8 cellular contexts compared by ENCODE assay signal in genomic region chr2:135876770-135877169, GRCh38. TPM values are rescaled to one million over a fixed set of nuclear protein-coding genes. Genes with fewer than 3 reads are reported as not detected.
DNase-seq lines count a peak whose midpoint lies in the region; ATAC-seq, FAIRE-seq and TF ChIP-seq lines count a peak whose summit lies in the region.
"Not testable (repeated sequence)": the region's sequence is repeated elsewhere in the genome, so short reads cannot be mapped to it uniquely, and the experiment has no call there.

No MANE protein-coding gene starts in this region.

- peaks cover 44% of the 10 kb centered on the region for H3K4me1 Mint-ChIP-seq in CD4-positive, alpha-beta T cell (ENCODE audit: low read depth)
- H3K4me1 Mint-ChIP-seq in T-helper 1 cell treated with Interleukin-12 subunit alpha and Interleukin-12 subunit beta and Interleukin-4 antibody, amounts not matched to agents 30 μg/mL and 1 μg/mL, for 36 hours (ENCODE audit: low read depth): peaks cover 28% of the 10 kb centered on the region
- H3K4me1 Mint-ChIP-seq in activated naive CD8-positive, alpha-beta T cell treated with anti-CD3 and anti-CD28 coated beads, Interleukin-2, amount 50 U/mL, for 24 hours: peaks cover 43% of the 10 kb centered on the region

- H3K79me2 ChIP-seq in HepG2 (ENCODE audit: insufficient read depth, low read length): not testable (repeated sequence)

- intact Hi-C loops in CD4-positive, alpha-beta T cell (cut with DNase I, micrococcal nuclease): loop anchor here (1.0 to 10.0 kb wide), 5 partner anchors 111 to 822 kb away; partner anchors contain the start of genes DARS1 (in 1 of the 2), R3HDM1 (in 1 of the 2), RAB3GAP1 (in 1 of the 2) and UBXN4 (in 1 of the 2)
- intact Hi-C loops in HepG2 (cut with micrococcal nuclease; ENCODE audit: unreplicated experiment): not testable (repeated sequence)
- intact Hi-C loops in ovary (cut with DNase I): loop anchor here in 2 of 4 donors (10.0 kb wide), 2 partner anchors 108 to 862 kb away; partner anchors contain the start of gene DARS1 (in 1 of the 2)

- not testable (repeated sequence) for ATAC-seq in CD4-positive, alpha-beta T cell (ENCODE audit: poor library complexity); activated naive CD8-positive, alpha-beta T cell treated with anti-CD3 and anti-CD28 coated beads, Interleukin-2, amount 50 U/mL, for 24 hours; HepG2

- peaks cover 24% of the 10 kb centered on the region for H3K36me3 ChIP-seq in HUES6 (ENCODE audit: control insufficient read depth, insufficient read depth, low read length)
- H3K36me3 ChIP-seq in HepG2 (replicated peaks in 1 of 2; ENCODE audit: control insufficient read depth in 1 of 2, insufficient read depth in 2 of 2, low read length in 2 of 2); ovary; tibial nerve: not testable (repeated sequence)

- FAIRE-seq in HepG2 (lab: Jason Lieb, UNC): not testable (repeated sequence)

- H3K4me1 ChIP-seq in HUES6 (ENCODE audit: control insufficient read depth, insufficient read depth, low read length) (peaks cover 15% of the 10 kb centered on the region), HepG2 (ENCODE audit: insufficient read depth, low read length) (peaks cover 18% of the 10 kb centered on the region; the same call in 1 of the 2 replicates), tibial nerve (peaks cover 0 to 25% (median 11%) of the 10 kb centered on the region in 4 donors)
- not testable (repeated sequence) for H3K4me1 ChIP-seq in ovary (ENCODE audit: insufficient read depth)

- peak overlapping the region; percentile 90 for H3K4me3 Mint-ChIP-seq in CD4-positive, alpha-beta T cell
- peak overlapping the region; percentile 84 for H3K4me3 Mint-ChIP-seq in T-helper 1 cell treated with Interleukin-12 subunit alpha and Interleukin-12 subunit beta and Interleukin-4 antibody, amounts not matched to agents 30 μg/mL and 1 μg/mL, for 36 hours
- H3K4me3 Mint-ChIP-seq in activated naive CD8-positive, alpha-beta T cell treated with anti-CD3 and anti-CD28 coated beads, Interleukin-2, amount 50 U/mL, for 24 hours: peak overlapping the region; percentile 94

- H3K36me3 Mint-ChIP-seq in CD4-positive, alpha-beta T cell (ENCODE audit: low read depth): peaks cover 27% of the 10 kb centered on the region
- H3K36me3 Mint-ChIP-seq in T-helper 1 cell treated with Interleukin-12 subunit alpha and Interleukin-12 subunit beta and Interleukin-4 antibody, amounts not matched to agents 30 μg/mL and 1 μg/mL, for 36 hours (ENCODE audit: low read depth): peaks cover 17% of the 10 kb centered on the region
- peaks cover 40% of the 10 kb centered on the region for H3K36me3 Mint-ChIP-seq in activated naive CD8-positive, alpha-beta T cell treated with anti-CD3 and anti-CD28 coated beads, Interleukin-2, amount 50 U/mL, for 24 hours (ENCODE audit: low read depth)

- peak overlapping the region; percentile 21 for H3K4me2 ChIP-seq in HepG2 (ENCODE audit: low read depth, low read length)

- not testable (repeated sequence) for H2AFZ ChIP-seq in HepG2 (ENCODE audit: low read length)

- not testable (repeated sequence) for H4K20me1 ChIP-seq in HepG2 (ENCODE audit: insufficient read depth, low read length)

- not testable (repeated sequence) for H3K9ac ChIP-seq in HUES6 (ENCODE audit: low read length); HepG2 (ENCODE audit: insufficient read depth, low read depth, low read length)

- in situ Hi-C loops in HepG2 (cut with HindIII; ENCODE audit: extremely low pct_ligation_motif_present, low pct_unique_long_range_greater_than_20kb): not testable (repeated sequence)

- WGBS in HepG2 (ENCODE audit: low lambda C conversion rate): 77% methylated on average over 15 of the region's 15 CpGs
- 84 to 87% (median 84%) methylated on average over 15 of the region's 15 CpGs for WGBS in ovary, 3 donors
- WGBS in tibial nerve, 2 donors: 85 to 88% methylated on average over 15 of the region's 15 CpGs

- TF ChIP-seq CTCF in CD4-positive, alpha-beta T cell (IDR thresholded peaks at IDR 0.05); epithelial cell of proximal tubule (conservative IDR thresholded peaks at IDR 0.05; ENCODE audit: low read depth, low read length); HepG2 (CRISPR knock-in tag; IDR thresholded peaks at IDR 0.05); ovary (IDR thresholded peaks at IDR 0.05); tibial nerve (IDR thresholded peaks at IDR 0.05): not testable (repeated sequence)

- H3K27me3 ChIP-seq in CD4-positive, alpha-beta T cell (ENCODE audit: control insufficient read depth, insufficient read depth, low read length); HUES6 (ENCODE audit: control insufficient read depth, insufficient read depth, low read length); HepG2 (ENCODE audit: control insufficient read depth in 1 of 2, insufficient read depth in 2 of 2, low read length in 2 of 2); ovary; tibial nerve: not testable (repeated sequence)

- CTCF ChIA-PET in CD4-positive, alpha-beta T cell (lab: Charles Lee); HepG2 (lab: Yijun Ruan, JAX; ENCODE audit: low intra/inter-chr PET ratio, low total read pairs): not testable (repeated sequence)

- not testable (repeated sequence) for DNase-seq in CD4-positive, alpha-beta T cell; activated naive CD8-positive, alpha-beta T cell treated with anti-CD3 and anti-CD28 coated beads, Interleukin-2, amount 50 U/mL, for 24 hours; epithelial cell of proximal tubule (ENCODE audit: low read depth); HepG2 (ENCODE audit: low spot score); tibial nerve (ENCODE audit: low spot score in 2 of 2)
- peak in 3 of 5 donors; percentile 36 to 45 (median 37) for DNase-seq in ovary

- H3K9me3 Mint-ChIP-seq in CD4-positive, alpha-beta T cell; T-helper 1 cell treated with Interleukin-12 subunit alpha and Interleukin-12 subunit beta and Interleukin-4 antibody, amounts not matched to agents 30 μg/mL and 1 μg/mL, for 36 hours; activated naive CD8-positive, alpha-beta T cell treated with anti-CD3 and anti-CD28 coated beads, Interleukin-2, amount 50 U/mL, for 24 hours: not testable (repeated sequence)

- POLR2A ChIA-PET in CD4-positive, alpha-beta T cell (lab: Charles Lee): interaction anchor here (0.7 to 2.3 kb wide), 13 partner anchors 10 to 959 kb away, joined by 3 to 11 read pairs (median 4); partner anchors contain the start of genes CCNT2, DARS1, R3HDM1 and UBXN4
- POLR2A ChIA-PET in HepG2 (lab: Yijun Ruan, JAX): not testable (repeated sequence)

- TF ChIP-seq EP300 in HepG2 (IDR thresholded peaks at IDR 0.05; ENCODE audit: low read depth in 2 of 2, low read length in 2 of 2); HepG2 (CRISPR knock-in tag; IDR thresholded peaks at IDR 0.05; ENCODE audit: borderline replicate concordance); ovary (IDR thresholded peaks at IDR 0.05); tibial nerve (IDR thresholded peaks at IDR 0.05): not testable (repeated sequence)

- BruUV-seq in HepG2 (replicated peaks; lab: Mats Ljungman, UMichigan): not testable (repeated sequence)

- TF ChIP-seq POLR2A in HepG2 (IDR thresholded peaks at IDR 0.05; ENCODE audit: insufficient read depth in 1 of 2, low read depth in 2 of 2, low read length in 2 of 2); ovary (IDR thresholded peaks at IDR 0.05); tibial nerve (IDR thresholded peaks at IDR 0.05): not testable (repeated sequence)

- not testable (repeated sequence) for TF ChIP-seq RAD21 in HepG2 (CRISPR knock-in tag; IDR thresholded peaks at IDR 0.05)

- not testable (repeated sequence) for H3K27me3 Mint-ChIP-seq in CD4-positive, alpha-beta T cell; T-helper 1 cell treated with Interleukin-12 subunit alpha and Interleukin-12 subunit beta and Interleukin-4 antibody, amounts not matched to agents 30 μg/mL and 1 μg/mL, for 36 hours (ENCODE audit: low read depth); activated naive CD8-positive, alpha-beta T cell treated with anti-CD3 and anti-CD28 coated beads, Interleukin-2, amount 50 U/mL, for 24 hours

- H3K9me3 ChIP-seq in CD4-positive, alpha-beta T cell (ENCODE audit: control insufficient read depth, low read length); HUES6 (ENCODE audit: control insufficient read depth, insufficient read depth, low read depth, low read length); HepG2 (ENCODE audit: low read length); ovary; tibial nerve: not testable (repeated sequence)

- H3K4me3 ChIP-seq in HUES6 (ENCODE audit: low read depth, low read length) (peak overlapping the region; percentile 93), epithelial cell of proximal tubule (ENCODE audit: low read depth, low read length) (peak overlapping the region; percentile 82), HepG2 (replicated peaks in 1 of 3; ENCODE audit: insufficient read depth in 1 of 3, low read depth in 2 of 3, low read length in 3 of 3) (peak overlapping the region in 1 of 3 experiments; percentile 3; a peak in 1 of 6 replicates), ovary (peak overlapping the region; percentile 89), tibial nerve (peak overlapping the region in 3 of 4 donors; percentile 89 to 95 (median 94))

- not testable (repeated sequence) for H3K27ac ChIP-seq in CD4-positive, alpha-beta T cell (ENCODE audit: low read depth, low read length); HUES6 (ENCODE audit: low read depth, low read length); HepG2 (ENCODE audit: extremely low read length, insufficient read depth, low read length); ovary
- H3K27ac ChIP-seq in tibial nerve: peak overlapping the region in 2 of 4 donors; percentile 87 to 92

- peak overlapping the region; percentile 99 for H3K27ac Mint-ChIP-seq in CD4-positive, alpha-beta T cell
- peak overlapping the region; percentile 87 for H3K27ac Mint-ChIP-seq in T-helper 1 cell treated with Interleukin-12 subunit alpha and Interleukin-12 subunit beta and Interleukin-4 antibody, amounts not matched to agents 30 μg/mL and 1 μg/mL, for 36 hours
- H3K27ac Mint-ChIP-seq in activated naive CD8-positive, alpha-beta T cell treated with anti-CD3 and anti-CD28 coated beads, Interleukin-2, amount 50 U/mL, for 24 hours: peak overlapping the region; percentile 96

RNA-seq across cellular contexts. Expression of gene MCM6, which starts 0.5 kb away (rescaled TPM):
- 10 to 100 TPM; 31.5 to 34.4 TPM for total RNA-seq in CD4-positive, alpha-beta T cell
- 37.8 and 71.3 TPM in 2 replicates for total RNA-seq in epithelial cell of proximal tubule
- total RNA-seq in HepG2 (2016; rRNA removed; fragmentation: Illumina TruSeq; extraction: Trizol): 18.7 and 48.5 TPM in 2 replicates
- total RNA-seq in HepG2 (2016; cell fraction: cytosol; rRNA removed; fragmentation: Illumina TruSeq; extraction: Trizol; ENCODE audit: low read depth): 2.9 and 3.3 TPM in 2 replicates
- 19.6 and 52.2 TPM in 2 replicates for total RNA-seq in HepG2 (2016; cell fraction: insoluble cytoplasmic fraction; rRNA removed; fragmentation: Illumina TruSeq; extraction: Trizol)
- 5.7 and 6.2 TPM in 2 replicates for total RNA-seq in HepG2 (2016; cell fraction: membrane; rRNA removed; fragmentation: Illumina TruSeq; extraction: Trizol)
- total RNA-seq in HepG2 (2016; cell fraction: nucleus; rRNA removed; fragmentation: Illumina TruSeq; extraction: Trizol): 18.5 and 20.1 TPM in 2 replicates
- 6.1 and 9.7 TPM in 2 replicates for polyA plus RNA-seq in HepG2 (2011; rRNA removed)
- polyA plus RNA-seq in HepG2 (2011; cell fraction: cytosol; rRNA removed): 6.6 TPM in 2 replicates
- polyA plus RNA-seq in HepG2 (2011; cell fraction: nucleus; rRNA removed): 2.8 and 3.3 TPM in 2 replicates
- polyA plus RNA-seq in HepG2 (2012): 8.0 and 12.3 TPM in 2 replicates
- polyA plus RNA-seq in HepG2 (2016; cell fraction: cytosol; fragmentation: Illumina TruSeq; extraction: Trizol; ENCODE audit: low read depth): 1.3 and 1.7 TPM in 2 replicates
- 48.5 and 50.3 TPM in 2 replicates for polyA plus RNA-seq in HepG2 (2016; cell fraction: insoluble cytoplasmic fraction; fragmentation: Illumina TruSeq; extraction: Trizol; ENCODE audit: low read depth)
- 2.9 and 3.0 TPM in 2 replicates for polyA plus RNA-seq in HepG2 (2016; cell fraction: membrane; fragmentation: Illumina TruSeq; extraction: Trizol; ENCODE audit: low read depth)
- 22.1 and 25.3 TPM in 2 replicates for polyA plus RNA-seq in HepG2 (2016; cell fraction: nucleus; fragmentation: Illumina TruSeq; extraction: Trizol; ENCODE audit: insufficient read depth, low read depth)
- polyA minus RNA-seq in HepG2 (2011; rRNA and poly(A)+ RNA removed; ENCODE audit: low replicate concordance): 10.7 and 78.5 TPM in 2 replicates
- 9.1 and 11.2 TPM in 2 replicates for polyA minus RNA-seq in HepG2 (2011; cell fraction: cytosol; rRNA and poly(A)+ RNA removed)
- 8.8 and 9.1 TPM in 2 replicates for polyA minus RNA-seq in HepG2 (2011; cell fraction: nucleus; rRNA and poly(A)+ RNA removed)
- 10 to 100 TPM in 5 of 7 donors, 1 to 10 TPM in 2; 7.2 to 20.1 (median 15.4) TPM for total RNA-seq in ovary
- polyA plus RNA-seq in ovary: 10 to 100 TPM; 10.4 to 19.4 TPM
- 10 to 100 TPM; 14.1 to 17.8 (median 15.7) TPM for total RNA-seq in tibial nerve

RNA-seq across cellular contexts. Expression of gene LCT, which starts 39.8 kb away (rescaled TPM):
- total RNA-seq in CD4-positive, alpha-beta T cell: under 1 TPM in 1 of 2 experiments, not detected in 1; 0.06 TPM
- total RNA-seq in epithelial cell of proximal tubule (not detected in 2 replicates), HepG2 (2016; rRNA removed; fragmentation: Illumina TruSeq; extraction: Trizol) (not detected in 2 replicates), ovary (under 1 TPM in 1 of 7 donors, not detected in 6; 0.12 TPM), tibial nerve (under 1 TPM in 1 of 4 donors, not detected in 3; under 0.01 TPM)
- not detected in 2 replicates for total RNA-seq in HepG2 (2016; cell fraction: cytosol; rRNA removed; fragmentation: Illumina TruSeq; extraction: Trizol; ENCODE audit: low read depth)
- total RNA-seq in HepG2 (2016; cell fraction: insoluble cytoplasmic fraction; rRNA removed; fragmentation: Illumina TruSeq; extraction: Trizol): not detected in 2 replicates
- total RNA-seq in HepG2 (2016; cell fraction: membrane; rRNA removed; fragmentation: Illumina TruSeq; extraction: Trizol): not detected in 2 replicates
- total RNA-seq in HepG2 (2016; cell fraction: nucleus; rRNA removed; fragmentation: Illumina TruSeq; extraction: Trizol): not detected in 2 replicates
- polyA plus RNA-seq in HepG2 (2011; rRNA removed) (not detected in 2 replicates), ovary (not detected)
- not detected in 2 replicates for polyA plus RNA-seq in HepG2 (2011; cell fraction: cytosol; rRNA removed)
- polyA plus RNA-seq in HepG2 (2011; cell fraction: nucleus; rRNA removed): not detected in 2 replicates
- not detected in 2 replicates for polyA plus RNA-seq in HepG2 (2012)
- polyA plus RNA-seq in HepG2 (2016; cell fraction: cytosol; fragmentation: Illumina TruSeq; extraction: Trizol; ENCODE audit: low read depth): not detected in 2 replicates
- polyA plus RNA-seq in HepG2 (2016; cell fraction: insoluble cytoplasmic fraction; fragmentation: Illumina TruSeq; extraction: Trizol; ENCODE audit: low read depth): not detected in 2 replicates
- polyA plus RNA-seq in HepG2 (2016; cell fraction: membrane; fragmentation: Illumina TruSeq; extraction: Trizol; ENCODE audit: low read depth): not detected in 2 replicates
- polyA plus RNA-seq in HepG2 (2016; cell fraction: nucleus; fragmentation: Illumina TruSeq; extraction: Trizol; ENCODE audit: insufficient read depth, low read depth): not detected in 2 replicates
- 0.08 and 0.12 TPM in 2 replicates for polyA minus RNA-seq in HepG2 (2011; rRNA and poly(A)+ RNA removed; ENCODE audit: low replicate concordance)
- polyA minus RNA-seq in HepG2 (2011; cell fraction: cytosol; rRNA and poly(A)+ RNA removed): not detected in 2 replicates
- polyA minus RNA-seq in HepG2 (2011; cell fraction: nucleus; rRNA and poly(A)+ RNA removed): 0.12 TPM in 1 of 2 replicates, not detected in the other
